In the genomic region with DNA sequence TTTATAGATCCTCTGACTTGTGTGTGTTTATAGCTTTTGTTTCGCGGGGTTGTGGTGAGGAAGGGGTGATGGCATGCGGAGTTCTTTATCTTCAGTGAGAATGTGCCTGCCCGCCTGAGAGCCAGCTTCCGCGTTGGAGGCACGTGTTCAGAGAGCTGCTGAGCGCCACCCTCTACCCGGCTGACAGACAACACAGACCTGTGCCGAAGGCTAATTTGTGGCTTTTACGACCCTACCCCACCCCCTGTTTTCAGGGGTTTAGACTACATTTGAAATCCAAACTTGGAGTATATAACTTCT, we compare ENCODE assay signal across 10 cellular contexts. TPM values are rescaled to one million over a fixed set of nuclear protein-coding genes. Genes with fewer than 3 reads are reported as not detected.
DNase-seq lines count a peak whose midpoint lies in the region; ATAC-seq lines count a peak whose summit lies in the region.
"Had no signal": no experiment of that assay in that cellular context is flagged by ENCODE, and none has a peak within 500 bp of the region (broad histone marks: within the 10 kb centered on the region; RNA-seq: fewer than 3 reads in every experiment).

No MANE protein-coding gene starts in this region.

- CTCF ChIA-PET in activated CD4-positive, alpha-beta T cell treated with anti-CD3 and anti-CD28 coated beads for 36 hours (lab: Charles Lee) = interaction anchor here (0.7 to 2.0 kb wide), 7 partner anchors 62 to 888 kb away, joined by 3 to 8 read pairs (median 3); no protein-coding TSS in a partner anchor

- H3K27me3 Mint-ChIP-seq in activated CD4-positive, alpha-beta T cell treated with anti-CD3 and anti-CD28 coated beads for 36 hours = no peaks in the 10 kb centered on the region

- H3K4me1 Mint-ChIP-seq in activated CD4-positive, alpha-beta T cell treated with anti-CD3 and anti-CD28 coated beads for 36 hours = peaks cover 53% of the 10 kb centered on the region

- no peaks in the 10 kb centered on the region for H3K9me3 Mint-ChIP-seq in activated CD4-positive, alpha-beta T cell treated with anti-CD3 and anti-CD28 coated beads for 36 hours (ENCODE audit: low read depth)

- POLR2A ChIA-PET in activated CD4-positive, alpha-beta T cell treated with anti-CD3 and anti-CD28 coated beads for 36 hours (lab: Charles Lee) = interaction anchor here (1.2 kb wide), 2 partner anchors 18 to 73 kb away, joined by 4 read pairs; a partner anchor contains a TSS

- ATAC-seq in activated CD4-positive, alpha-beta T cell treated with anti-CD3 and anti-CD28 coated beads for 36 hours = peak; percentile 81
- no peak for ATAC-seq in GM21786 (IDR thresholded peaks at IDR 0.05; ENCODE audit: unreplicated experiment)
- ATAC-seq in HG03457 (IDR thresholded peaks at IDR 0.05; ENCODE audit: unreplicated experiment) = no peak

- H3K27ac Mint-ChIP-seq in activated CD4-positive, alpha-beta T cell treated with anti-CD3 and anti-CD28 coated beads for 36 hours = peak overlapping the region; percentile 93

- intact Hi-C loops in activated CD4-positive, alpha-beta T cell treated with anti-CD3 and anti-CD28 coated beads for 36 hours (cut with DNase I, micrococcal nuclease) = loop anchor here in 1 of 2 experiments (2.0 to 5.0 kb wide), 2 partner anchors 72 to 140 kb away; no protein-coding TSS in a partner anchor

- H3K36me3 Mint-ChIP-seq in activated CD4-positive, alpha-beta T cell treated with anti-CD3 and anti-CD28 coated beads for 36 hours (ENCODE audit: low read depth) = peaks cover 15% of the 10 kb centered on the region

- H3K4me3 Mint-ChIP-seq in activated CD4-positive, alpha-beta T cell treated with anti-CD3 and anti-CD28 coated beads for 36 hours = peak overlapping the region; percentile 69

- DNase-seq in DMS153 treated with DMSO at 0.1 percent for 48 hours (lab: John Stamatoyannopoulos, UW; ENCODE audit: unreplicated experiment) = peak; percentile 31
- DNase-seq in activated CD4-positive, alpha-beta T cell treated with anti-CD3 and anti-CD28 coated beads for 36 hours = peak; percentile 80
- DNase-seq in activated naive CD8-positive, alpha-beta T cell treated with anti-CD3 and anti-CD28 coated beads, Interleukin-2, amount 50 U/mL, for 16 hours (ENCODE audit: low read depth, low spot score) = peak; percentile 49
- peak; percentile 76 for DNase-seq in stimulated activated CD4-positive, alpha-beta T cell treated with anti-CD3 and anti-CD28 coated beads, Interleukin-2, amount 100 ng/mL, for 4 hours (ENCODE audit: low read depth)
- no peak for DNase-seq in NCI-H2227 (lab: John Stamatoyannopoulos, UW; ENCODE audit: unreplicated experiment)
- no peak for DNase-seq in C1 segment of cervical spinal cord (lab: John Stamatoyannopoulos, UW)
- DNase-seq: DMS 273 treated with DMSO at 0.1 percent for 48 hours had no signal

RNA-seq across cellular contexts. Expression of a gene that starts 14.4 kb away (rescaled TPM):
- total RNA-seq in activated CD4-positive, alpha-beta T cell treated with anti-CD3 and anti-CD28 coated beads for 36 hours = under 1 TPM; 0.30 to 0.60 TPM
- total RNA-seq: SK-MEL-5 had no signal

Comparison
In these comparisons a context has a peak if more than half of its experiments do, and no peak if none do; other contexts are left out.
1. DNase-seq: peak in DMS153 treated with DMSO at 0.1 percent for 48 hours (single experiment), activated CD4-positive, alpha-beta T cell treated with anti-CD3 and anti-CD28 coated beads for 36 hours (single experiment), activated naive CD8-positive, alpha-beta T cell treated with anti-CD3 and anti-CD28 coated beads, Interleukin-2, amount 50 U/mL, for 16 hours (single experiment) and stimulated activated CD4-positive, alpha-beta T cell treated with anti-CD3 and anti-CD28 coated beads, Interleukin-2, amount 100 ng/mL, for 4 hours (single experiment); none in NCI-H2227 (single experiment) and C1 segment of cervical spinal cord (0 of 14).